In the genomic region with DNA sequence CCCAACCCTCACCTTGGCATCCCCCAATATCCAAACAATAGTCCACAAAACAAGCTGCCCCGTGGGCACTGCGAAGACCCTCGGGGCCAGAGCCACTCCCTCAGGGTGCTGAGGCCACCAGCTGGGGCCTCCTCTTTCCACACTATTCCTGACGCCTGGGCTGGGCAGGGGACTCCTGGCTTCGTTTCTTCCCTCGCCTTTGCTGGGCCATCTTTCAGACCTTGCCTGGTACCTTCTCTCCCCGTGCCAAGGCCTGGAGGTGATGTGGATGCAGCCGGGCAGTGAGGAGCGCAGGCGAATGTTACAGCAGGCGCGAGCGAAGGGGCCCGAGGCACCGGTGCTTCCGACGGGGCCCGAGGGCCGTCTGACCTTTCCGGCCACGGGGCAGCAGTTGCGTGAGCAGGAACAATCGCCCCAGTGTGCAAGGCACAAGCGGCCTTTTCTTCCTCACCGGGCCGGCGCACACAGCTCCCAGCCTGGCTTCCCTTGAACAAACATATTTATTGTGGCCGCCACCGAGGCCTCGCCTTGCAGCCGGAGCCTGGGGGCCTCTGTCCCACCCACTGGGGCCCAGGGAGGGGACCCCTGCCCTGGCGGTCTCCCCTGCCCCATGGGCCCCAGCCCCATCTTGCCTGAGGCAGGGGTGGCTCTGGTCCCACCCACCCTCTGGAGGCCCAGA, we compare ENCODE assay signal across 1 cellular context.
TF ChIP-seq lines count a peak whose summit lies in the region.

No MANE protein-coding gene starts in this region.

TF ChIP-seq in HepG2, 621 proteins besides CTCF, POLR2A, EP300 and RAD21 (continues in another document):
- TF ChIP-seq KMT2B (CRISPR knock-in tag; IDR thresholded peaks at IDR 0.05) (no peak; the same call in 1 of the 2 replicates), ZNF329 (CRISPR knock-in tag; IDR thresholded peaks at IDR 0.05; ENCODE audit: low read depth) (no peak), BCLAF1 (IDR thresholded peaks at IDR 0.05) (no peak), ZNF20 (CRISPR knock-in tag; IDR thresholded peaks at IDR 0.05) (no peak), CENPBD1 (CRISPR knock-in tag; IDR thresholded peaks at IDR 0.05; ENCODE audit: borderline replicate concordance, low read depth) (no peak), ARHGAP35 (CRISPR knock-in tag; IDR thresholded peaks at IDR 0.05; ENCODE audit: borderline replicate concordance) (no peak; the same call in 1 of the 2 replicates), RFXAP (CRISPR knock-in tag; IDR thresholded peaks at IDR 0.05; ENCODE audit: borderline replicate concordance) (no peak; the same call in 1 of the 2 replicates), ZNF564 (CRISPR knock-in tag; IDR thresholded peaks at IDR 0.05) (peak; percentile 73; the same call in 1 of the 2 replicates), JUND (CRISPR knock-in tag; IDR thresholded peaks at IDR 0.05) (no peak), ATAD3A (CRISPR knock-in tag; IDR thresholded peaks at IDR 0.05) (no peak), ZNF275 (CRISPR knock-in tag; IDR thresholded peaks at IDR 0.05; ENCODE audit: borderline replicate concordance) (peak; percentile 83; the same call in 1 of the 2 replicates), ZSCAN31 (CRISPR knock-in tag; IDR thresholded peaks at IDR 0.05; ENCODE audit: low read depth) (peak; percentile 83; the same call in 1 of the 2 replicates), SOX13 (IDR thresholded peaks at IDR 0.05) (peak; percentile 83), SOX13 (CRISPR knock-in tag; conservative IDR thresholded peaks at IDR 0.05 in 1 of 2, IDR thresholded peaks at IDR 0.05 in 1 of 2) (peak in 1 of 2 experiments; percentile 93; a peak in 2 of 4 replicates), TAF15 (IDR thresholded peaks at IDR 0.05; ENCODE audit: low read depth, low read length, poor library complexity, severe bottlenecking) (peak; percentile 87), ZNF484 (CRISPR knock-in tag; IDR thresholded peaks at IDR 0.05; ENCODE audit: borderline replicate concordance, low read depth) (no peak), ZNF777 (CRISPR knock-in tag; IDR thresholded peaks at IDR 0.05) (peak; percentile 99), NFAT5 (CRISPR knock-in tag; IDR thresholded peaks at IDR 0.05) (0 out of 2 replicates have a peak, but pooled peaks have one; percentile 26), CHD4 (IDR thresholded peaks at IDR 0.05; ENCODE audit: borderline replicate concordance, low read length) (no peak), RORA (CRISPR knock-in tag; IDR thresholded peaks at IDR 0.05) (no peak), HOXA5 (CRISPR knock-in tag; IDR thresholded peaks at IDR 0.05) (no peak; the same call in 1 of the 2 replicates), NFKB2 (CRISPR knock-in tag; IDR thresholded peaks at IDR 0.05; ENCODE audit: borderline replicate concordance) (peak; percentile 67; the same call in 1 of the 2 replicates)
- TF ChIP-seq, protein P1, sequence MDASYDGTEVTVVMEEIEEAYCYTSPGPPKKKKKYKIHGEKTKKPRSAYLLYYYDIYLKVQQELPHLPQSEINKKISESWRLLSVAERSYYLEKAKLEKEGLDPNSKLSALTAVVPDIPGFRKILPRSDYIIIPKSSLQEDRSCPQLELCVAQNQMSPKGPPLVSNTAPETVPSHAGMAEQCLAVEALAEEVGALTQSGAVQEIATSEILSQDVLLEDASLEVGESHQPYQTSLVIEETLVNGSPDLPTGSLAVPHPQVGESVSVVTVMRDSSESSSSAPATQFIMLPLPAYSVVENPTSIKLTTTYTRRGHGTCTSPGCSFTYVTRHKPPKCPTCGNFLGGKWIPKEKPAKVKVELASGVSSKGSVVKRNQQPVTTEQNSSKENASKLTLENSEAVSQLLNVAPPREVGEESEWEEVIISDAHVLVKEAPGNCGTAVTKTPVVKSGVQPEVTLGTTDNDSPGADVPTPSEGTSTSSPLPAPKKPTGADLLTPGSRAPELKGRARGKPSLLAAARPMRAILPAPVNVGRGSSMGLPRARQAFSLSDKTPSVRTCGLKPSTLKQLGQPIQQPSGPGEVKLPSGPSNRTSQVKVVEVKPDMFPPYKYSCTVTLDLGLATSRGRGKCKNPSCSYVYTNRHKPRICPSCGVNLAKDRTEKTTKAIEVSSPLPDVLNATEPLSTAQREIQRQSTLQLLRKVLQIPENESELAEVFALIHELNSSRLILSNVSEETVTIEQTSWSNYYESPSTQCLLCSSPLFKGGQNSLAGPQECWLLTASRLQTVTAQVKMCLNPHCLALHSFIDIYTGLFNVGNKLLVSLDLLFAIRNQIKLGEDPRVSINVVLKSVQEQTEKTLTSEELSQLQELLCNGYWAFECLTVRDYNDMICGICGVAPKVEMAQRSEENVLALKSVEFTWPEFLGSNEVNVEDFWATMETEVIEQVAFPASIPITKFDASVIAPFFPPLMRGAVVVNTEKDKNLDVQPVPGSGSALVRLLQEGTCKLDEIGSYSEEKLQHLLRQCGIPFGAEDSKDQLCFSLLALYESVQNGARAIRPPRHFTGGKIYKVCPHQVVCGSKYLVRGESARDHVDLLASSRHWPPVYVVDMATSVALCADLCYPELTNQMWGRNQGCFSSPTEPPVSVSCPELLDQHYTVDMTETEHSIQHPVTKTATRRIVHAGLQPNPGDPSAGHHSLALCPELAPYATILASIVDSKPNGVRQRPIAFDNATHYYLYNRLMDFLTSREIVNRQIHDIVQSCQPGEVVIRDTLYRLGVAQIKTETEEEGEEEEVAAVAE (CRISPR knock-in tag; IDR thresholded peaks at IDR 0.05; ENCODE audit: borderline replicate concordance) = peak; percentile 76; the same call in 1 of the 2 replicates
- TF ChIP-seq, protein P2, sequence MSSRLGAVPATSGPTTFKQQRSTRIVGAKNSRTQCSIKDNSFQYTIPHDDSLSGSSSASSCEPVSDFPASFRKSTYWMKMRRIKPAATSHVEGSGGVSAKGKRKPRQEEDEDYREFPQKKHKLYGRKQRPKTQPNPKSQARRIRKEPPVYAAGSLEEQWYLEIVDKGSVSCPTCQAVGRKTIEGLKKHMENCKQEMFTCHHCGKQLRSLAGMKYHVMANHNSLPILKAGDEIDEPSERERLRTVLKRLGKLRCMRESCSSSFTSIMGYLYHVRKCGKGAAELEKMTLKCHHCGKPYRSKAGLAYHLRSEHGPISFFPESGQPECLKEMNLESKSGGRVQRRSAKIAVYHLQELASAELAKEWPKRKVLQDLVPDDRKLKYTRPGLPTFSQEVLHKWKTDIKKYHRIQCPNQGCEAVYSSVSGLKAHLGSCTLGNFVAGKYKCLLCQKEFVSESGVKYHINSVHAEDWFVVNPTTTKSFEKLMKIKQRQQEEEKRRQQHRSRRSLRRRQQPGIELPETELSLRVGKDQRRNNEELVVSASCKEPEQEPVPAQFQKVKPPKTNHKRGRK (CRISPR knock-in tag; IDR thresholded peaks at IDR 0.05) = no peak
- TF ChIP-seq, protein P3, sequence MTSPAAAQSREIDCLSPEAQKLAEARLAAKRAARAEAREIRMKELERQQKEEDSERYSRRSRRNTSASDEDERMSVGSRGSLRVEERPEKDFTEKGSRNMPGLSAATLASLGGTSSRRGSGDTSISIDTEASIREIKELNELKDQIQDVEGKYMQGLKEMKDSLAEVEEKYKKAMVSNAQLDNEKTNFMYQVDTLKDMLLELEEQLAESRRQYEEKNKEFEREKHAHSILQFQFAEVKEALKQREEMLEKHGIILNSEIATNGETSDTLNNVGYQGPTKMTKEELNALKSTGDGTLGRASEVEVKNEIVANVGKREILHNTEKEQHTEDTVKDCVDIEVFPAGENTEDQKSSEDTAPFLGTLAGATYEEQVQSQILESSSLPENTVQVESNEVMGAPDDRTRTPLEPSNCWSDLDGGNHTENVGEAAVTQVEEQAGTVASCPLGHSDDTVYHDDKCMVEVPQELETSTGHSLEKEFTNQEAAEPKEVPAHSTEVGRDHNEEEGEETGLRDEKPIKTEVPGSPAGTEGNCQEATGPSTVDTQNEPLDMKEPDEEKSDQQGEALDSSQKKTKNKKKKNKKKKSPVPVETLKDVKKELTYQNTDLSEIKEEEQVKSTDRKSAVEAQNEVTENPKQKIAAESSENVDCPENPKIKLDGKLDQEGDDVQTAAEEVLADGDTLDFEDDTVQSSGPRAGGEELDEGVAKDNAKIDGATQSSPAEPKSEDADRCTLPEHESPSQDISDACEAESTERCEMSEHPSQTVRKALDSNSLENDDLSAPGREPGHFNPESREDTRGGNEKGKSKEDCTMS (CRISPR knock-in tag; conservative IDR thresholded peaks at IDR 0.05) = no peak
- TF ChIP-seq, protein P4, sequence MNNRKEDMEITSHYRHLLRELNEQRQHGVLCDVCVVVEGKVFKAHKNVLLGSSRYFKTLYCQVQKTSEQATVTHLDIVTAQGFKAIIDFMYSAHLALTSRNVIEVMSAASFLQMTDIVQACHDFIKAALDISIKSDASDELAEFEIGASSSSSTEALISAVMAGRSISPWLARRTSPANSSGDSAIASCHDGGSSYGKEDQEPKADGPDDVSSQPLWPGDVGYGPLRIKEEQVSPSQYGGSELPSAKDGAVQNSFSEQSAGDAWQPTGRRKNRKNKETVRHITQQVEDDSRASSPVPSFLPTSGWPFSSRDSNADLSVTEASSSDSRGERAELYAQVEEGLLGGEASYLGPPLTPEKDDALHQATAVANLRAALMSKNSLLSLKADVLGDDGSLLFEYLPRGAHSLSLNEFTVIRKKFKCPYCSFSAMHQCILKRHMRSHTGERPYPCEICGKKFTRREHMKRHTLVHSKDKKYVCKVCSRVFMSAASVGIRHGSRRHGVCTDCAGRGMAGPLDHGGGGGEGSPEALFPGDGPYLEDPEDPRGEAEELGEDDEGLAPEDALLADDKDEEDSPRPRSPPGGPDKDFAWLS (CRISPR knock-in tag; IDR thresholded peaks at IDR 0.05; ENCODE audit: borderline replicate concordance) = no peak
- TF ChIP-seq, protein P5, sequence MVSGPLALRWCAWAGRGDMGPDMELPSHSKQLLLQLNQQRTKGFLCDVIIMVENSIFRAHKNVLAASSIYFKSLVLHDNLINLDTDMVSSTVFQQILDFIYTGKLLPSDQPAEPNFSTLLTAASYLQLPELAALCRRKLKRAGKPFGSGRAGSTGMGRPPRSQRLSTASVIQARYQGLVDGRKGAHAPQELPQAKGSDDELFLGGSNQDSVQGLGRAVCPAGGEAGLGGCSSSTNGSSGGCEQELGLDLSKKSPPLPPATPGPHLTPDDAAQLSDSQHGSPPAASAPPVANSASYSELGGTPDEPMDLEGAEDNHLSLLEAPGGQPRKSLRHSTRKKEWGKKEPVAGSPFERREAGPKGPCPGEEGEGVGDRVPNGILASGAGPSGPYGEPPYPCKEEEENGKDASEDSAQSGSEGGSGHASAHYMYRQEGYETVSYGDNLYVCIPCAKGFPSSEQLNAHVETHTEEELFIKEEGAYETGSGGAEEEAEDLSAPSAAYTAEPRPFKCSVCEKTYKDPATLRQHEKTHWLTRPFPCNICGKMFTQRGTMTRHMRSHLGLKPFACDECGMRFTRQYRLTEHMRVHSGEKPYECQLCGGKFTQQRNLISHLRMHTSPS (CRISPR knock-in tag; IDR thresholded peaks at IDR 0.05; ENCODE audit: low read depth) = peak; percentile 95
